In genomic region chr2:121689356-121689755, GRCh38 we compare ENCODE assay signal across 1 cellular context.
TF ChIP-seq lines count a peak whose summit lies in the region.

No MANE protein-coding gene starts in this region.

TF ChIP-seq in GM23338, 12 proteins besides CTCF, POLR2A, EP300 and RAD21 (continued from another document):
- no peak for TF ChIP-seq ZNF462 (CRISPR knock-in tag; IDR thresholded peaks at IDR 0.05)
- no peak for TF ChIP-seq ETS1 (IDR thresholded peaks at IDR 0.05)
